In the genomic region with DNA sequence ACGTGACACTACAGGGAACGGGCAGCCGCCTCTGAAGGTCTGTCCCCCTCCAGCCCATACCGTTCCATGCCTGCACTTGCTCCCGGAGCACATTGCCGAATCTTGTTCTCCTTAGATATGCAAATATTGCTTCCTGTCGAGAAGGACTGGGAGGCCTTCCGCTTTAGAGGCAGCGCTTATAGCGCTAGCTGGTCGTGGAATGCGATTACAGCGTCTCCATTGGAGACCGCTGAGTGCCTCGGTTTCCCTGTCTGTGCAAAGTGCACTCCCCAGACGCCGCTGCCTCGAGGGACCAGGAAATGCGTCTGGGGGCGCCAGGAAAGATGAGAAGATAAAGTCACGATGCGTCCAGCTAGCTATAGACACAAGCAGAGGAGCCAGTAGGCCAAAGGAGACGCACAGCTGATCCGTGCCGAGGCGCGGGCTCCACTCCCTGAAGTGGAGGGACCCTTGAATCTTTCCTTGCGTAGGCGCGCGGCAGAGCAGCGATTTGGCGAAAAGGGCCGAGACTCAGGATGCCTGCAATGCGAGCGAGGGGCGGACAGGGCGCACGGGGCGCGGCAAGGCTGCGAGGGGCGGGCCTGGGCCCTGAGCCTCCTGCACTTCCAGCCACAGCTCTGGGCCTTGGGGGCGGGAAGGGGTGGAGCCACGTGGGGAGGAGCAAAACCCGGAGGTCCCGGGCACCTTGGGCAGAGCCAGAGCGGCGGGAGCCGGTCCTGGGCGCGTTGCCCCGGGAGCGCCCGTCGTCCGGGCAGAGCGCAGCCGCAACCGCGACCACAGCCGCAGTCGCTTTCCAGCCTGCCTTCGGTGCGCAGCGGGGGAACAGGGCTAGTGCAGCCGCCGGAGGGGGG, we compare ENCODE assay signal across 9 cellular contexts. TPM values are rescaled to one million over a fixed set of nuclear protein-coding genes. Genes with fewer than 3 reads are reported as not detected.
DNase-seq lines count a peak whose midpoint lies in the region; ATAC-seq and TF ChIP-seq lines count a peak whose summit lies in the region.
"Had no signal": no experiment of that assay in that cellular context is flagged by ENCODE, and none has a peak within 500 bp of the region (broad histone marks: within the 10 kb centered on the region; RNA-seq: fewer than 3 reads in every experiment).

A gene (plus strand): TSS at position 692 of the 851 bp plus-strand sequence. CDS start 261 bp downstream, outside the sequence.

- H3K27ac ChIP-seq in A673 (ENCODE audit: low read depth, low read length, poor library complexity, severe bottlenecking): no peak within 1 kb of the TSS
- H3K27ac ChIP-seq in coronary artery: no peak within 1 kb of the TSS
- no peak within 1 kb of the TSS for H3K27ac ChIP-seq in thoracic aorta
- H3K27ac ChIP-seq: uterus had no signal

- H3K9me3 ChIP-seq in A673 (ENCODE audit: low read depth, low read length, poor library complexity, severe bottlenecking) (no peaks in the 10 kb centered on the region), thoracic aorta (no peaks in the 10 kb centered on the region)
- H3K9me3 ChIP-seq: uterus had no signal

- H3K4me3 ChIP-seq in A673 (ENCODE audit: low read depth, low read length, poor library complexity, severe bottlenecking) (no peak within 1 kb of the TSS), coronary artery (peak within 1 kb of the TSS; percentile 66), thoracic aorta (peak within 1 kb of the TSS; percentile 42)

- H3K27me3 ChIP-seq in A673 (replicated peaks; ENCODE audit: insufficient read depth, low read depth, low read length, poor library complexity) (peaks cover 98% of the 10 kb centered on the region), thoracic aorta (replicated peaks; ENCODE audit: insufficient read depth) (peaks cover 7% of the 10 kb centered on the region)

- no peaks in the 10 kb centered on the region for H3K36me3 ChIP-seq in A673 (ENCODE audit: insufficient read depth, low read length, poor library complexity, severe bottlenecking)
- no peaks in the 10 kb centered on the region for H3K36me3 ChIP-seq in thoracic aorta
- H3K36me3 ChIP-seq: uterus had no signal

- intact Hi-C loops in A673 (cut with micrococcal nuclease; ENCODE audit: unreplicated experiment): no loop called here

- TF ChIP-seq POLR2A in GM18951 (IDR thresholded peaks at IDR 0.05; ENCODE audit: extremely low read depth, insufficient read depth, insufficient read length): peak; percentile 67

- H3K4me1 ChIP-seq in A673 (ENCODE audit: insufficient read depth, low read length, poor library complexity, severe bottlenecking) (no peaks in the 10 kb centered on the region), thoracic aorta (ENCODE audit: control insufficient read depth in 1 of 2, low read depth in 2 of 2) (peaks cover 7 to 21% of the 10 kb centered on the region in 2 donors)

- DNase-seq in A673 (ENCODE audit: low spot score) (peak; percentile 47), NCI-H345 treated with DMSO at 0.1 percent for 48 hours (lab: John Stamatoyannopoulos, UW; ENCODE audit: unreplicated experiment) (peak; percentile 24), coronary artery (ENCODE audit: low spot score) (no peak), left lobe of liver (ENCODE audit: low spot score) (no peak), thoracic aorta (ENCODE audit: low spot score) (no peak)

- no peak for TF ChIP-seq CTCF in A673 (conservative IDR thresholded peaks at IDR 0.05; ENCODE audit: low read depth, low read length)
- TF ChIP-seq CTCF in coronary artery (IDR thresholded peaks at IDR 0.05): no peak
- no peak for TF ChIP-seq CTCF in thoracic aorta (IDR thresholded peaks at IDR 0.05)

- BruUV-seq in A673 (replicated peaks; lab: Mats Ljungman, UMichigan): no TSS peak

- in situ Hi-C loops in GM18951 (cut with MboI; ENCODE audit: low sequenced_read_pairs, unreplicated experiment): no loop called here

- POLR2A ChIA-PET in A673 (lab: Charles Lee; ENCODE audit: low non-redundant PET): no interaction called here

- ATAC-seq in left lobe of liver: peak; percentile 16
- ATAC-seq in thoracic aorta (ENCODE audit: insufficient number of reproducible peaks, low FRiP score, low read depth): no peak
- ATAC-seq in HG03460 (IDR thresholded peaks at IDR 0.05; ENCODE audit: unreplicated experiment): no peak
- ATAC-seq in HG03025 (IDR thresholded peaks at IDR 0.05; ENCODE audit: low FRiP score, unreplicated experiment): no peak

- CTCF ChIA-PET in A673 (lab: Charles Lee): no interaction called here

RNA-seq across cellular contexts. Expression of the gene that starts here (rescaled TPM):
- total RNA-seq in A673 (2021) (0.15 TPM in 1 of 2 replicates, not detected in the other), left lobe of liver (not detected), thoracic aorta (not detected)

Comparison
In these comparisons a context has a peak if more than half of its experiments do, and no peak if none do; other contexts are left out.
1. Peak in DNase-seq in A673; RNA of the gene not detected or under 1 TPM.
2. Peak in ATAC-seq in left lobe of liver; RNA of the gene not detected or under 1 TPM.